In the genomic region with DNA sequence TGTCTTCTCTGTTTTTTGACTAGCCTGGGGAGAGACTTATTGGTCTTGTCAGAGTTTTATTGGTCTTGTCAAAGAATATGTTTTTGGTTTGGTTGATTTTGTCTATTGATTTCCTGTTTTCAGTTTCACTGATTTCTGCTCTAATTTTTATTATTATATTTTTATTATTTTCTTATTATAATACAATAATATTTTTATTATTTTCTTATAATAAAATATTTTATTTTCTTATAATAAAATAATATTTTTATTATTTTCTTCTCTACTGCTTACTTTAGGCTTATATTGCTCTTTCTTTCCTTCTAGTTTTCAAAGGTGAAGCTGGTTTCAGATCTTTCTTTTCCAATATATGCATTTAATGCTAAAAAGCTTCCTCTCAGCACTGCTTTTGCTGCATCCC, we compare ENCODE assay signal across 20 cellular contexts.
"Had no signal": no experiment of that assay in that cellular context is flagged by ENCODE, and none has a peak within 500 bp of the region (broad histone marks: within the 10 kb centered on the region; RNA-seq: fewer than 3 reads in every experiment).

No MANE protein-coding gene starts in this region.

- H3K9me3 Mint-ChIP-seq: activated CD8-positive, alpha-beta T cell treated with anti-CD3 and anti-CD28 coated beads for 36 hours; activated naive CD4-positive, alpha-beta T cell treated with anti-CD3 and anti-CD28 coated beads, Interleukin-2, amount 50 U/mL, for 24 hours; activated T-cell treated with anti-CD3 and anti-CD28 coated beads, Interleukin-2, amount 50 U/mL, for 72 hours had no signal

- H3K27ac Mint-ChIP-seq: activated CD4-positive, alpha-beta T cell treated with anti-CD3 and anti-CD28 coated beads for 36 hours; activated CD8-positive, alpha-beta T cell treated with anti-CD3 and anti-CD28 coated beads for 36 hours; activated naive CD4-positive, alpha-beta T cell treated with anti-CD3 and anti-CD28 coated beads, Interleukin-2, amount 50 U/mL, for 24 hours; activated T-cell treated with anti-CD3 and anti-CD28 coated beads, Interleukin-2, amount 50 U/mL, for 72 hours had no signal

- H3K27me3 ChIP-seq: brain microvascular endothelial cell, cardiac muscle cell, MG63, Peyer's patch had no signal

- H3K4me3 ChIP-seq: cardiac muscle cell, MG63, Peyer's patch had no signal

- H3K27ac ChIP-seq: brain microvascular endothelial cell, cardiac muscle cell had no signal

- H3K9me3 ChIP-seq: MG63, Peyer's patch had no signal

- H3K27me3 Mint-ChIP-seq: activated CD4-positive, alpha-beta T cell treated with anti-CD3 and anti-CD28 coated beads for 36 hours; activated CD8-positive, alpha-beta T cell treated with anti-CD3 and anti-CD28 coated beads for 36 hours; activated naive CD4-positive, alpha-beta T cell treated with anti-CD3 and anti-CD28 coated beads, Interleukin-2, amount 50 U/mL, for 24 hours had no signal

- ATAC-seq: activated CD8-positive, alpha-beta T cell treated with anti-CD3 and anti-CD28 coated beads for 36 hours had no signal

- H3K4me3 Mint-ChIP-seq: activated CD4-positive, alpha-beta T cell treated with anti-CD3 and anti-CD28 coated beads for 36 hours; activated CD8-positive, alpha-beta T cell treated with anti-CD3 and anti-CD28 coated beads for 36 hours; activated naive CD4-positive, alpha-beta T cell treated with anti-CD3 and anti-CD28 coated beads, Interleukin-2, amount 50 U/mL, for 24 hours; activated T-cell treated with anti-CD3 and anti-CD28 coated beads, Interleukin-2, amount 50 U/mL, for 72 hours had no signal

- H3K4me1 ChIP-seq: Peyer's patch had no signal

- DNase-seq: activated CD4-positive, alpha-beta T cell treated with anti-CD3 and anti-CD28 coated beads for 36 hours; activated CD4-positive, alpha-beta T cell treated with anti-CD3 and anti-CD28 coated beads, Interleukin-2, amount 50 U/mL, for 1 hour; activated CD8-positive, alpha-beta memory T cell treated with anti-CD3 and anti-CD28 coated beads, Interleukin-2, amount 50 U/mL, for 4 hours; activated CD8-positive, alpha-beta T cell treated with anti-CD3 and anti-CD28 coated beads for 36 hours; activated T-cell treated with anti-CD3 and anti-CD28 coated beads, Interleukin-2, amount 50 U/mL, for 72 hours; amygdala; brain microvascular endothelial cell; MG63; MV-4-11; NCI-H1092 treated with DMSO at 0.1 percent for 48 hours; NCI-H1436; NCI-H1694 treated with DMSO at 0.1 percent for 48 hours; NCI-H2081; NCI-H524; Peyer's patch; SHP77 treated with DMSO at 0.1 percent for 48 hours; T-helper 2 cell; T1000 had no signal
